In genomic region chr6:148464319-148465010, GRCh38 we compare ENCODE assay signal across 8 cellular contexts.
DNase-seq lines count a peak whose midpoint lies in the region; ATAC-seq and TF ChIP-seq lines count a peak whose summit lies in the region.

No MANE protein-coding gene starts in this region.

- no peak overlapping the region for H3K27ac ChIP-seq in CD4-positive, alpha-beta T cell (ENCODE audit: low read depth, low read length)
- peak overlapping the region in 1 of 4 donors; percentile 47 for H3K27ac ChIP-seq in esophagus muscularis mucosa (replicated peaks in 1 of 4)

- DNase-seq in CD4-positive, alpha-beta T cell: peak in 9 of 10 experiments; percentile 19 to 41 (median 27)
- peak; percentile 27 for DNase-seq in GM19238 (ENCODE audit: insufficient read length, low spot score)
- peak; percentile 79 for DNase-seq in NCI-H82 (lab: John Stamatoyannopoulos, UW)
- DNase-seq in activated CD8-positive, alpha-beta memory T cell treated with anti-CD3 and anti-CD28 coated beads, Interleukin-2, amount 50 U/mL, for 4 hours: peak; percentile 44
- DNase-seq in esophagus muscularis mucosa (ENCODE audit: extremely low spot score): peak; percentile 94
- DNase-seq in natural killer cell: no peak
- DNase-seq in superior temporal gyrus (ENCODE audit: extremely low spot score): peak; percentile 96

- no peak overlapping the region for H3K4me3 Mint-ChIP-seq in CD4-positive, alpha-beta T cell
- H3K4me3 Mint-ChIP-seq in natural killer cell: no peak overlapping the region

- CTCF ChIA-PET in CD4-positive, alpha-beta T cell (lab: Charles Lee): no interaction called here

- intact Hi-C loops in CD4-positive, alpha-beta T cell (cut with DNase I, micrococcal nuclease): loop anchor here (1.0 to 10.0 kb wide), 5 partner anchors 287 to 1608 kb away; no protein-coding TSS in a partner anchor
- intact Hi-C loops in esophagus muscularis mucosa (cut with DNase I): loop anchor here (2.0 to 10.0 kb wide), 5 partner anchors 122 to 960 kb away; partner anchors contain the start of genes SAMD5 and SASH1
- intact Hi-C loops in natural killer cell (cut with micrococcal nuclease): no loop called here

- TF ChIP-seq CTCF in CD4-positive, alpha-beta T cell (IDR thresholded peaks at IDR 0.05): peak; percentile 93
- peak; percentile 96 to 97 (median 96) for TF ChIP-seq CTCF in esophagus muscularis mucosa (IDR thresholded peaks at IDR 0.05)
- peak; percentile 82 for TF ChIP-seq CTCF in natural killer cell (IDR thresholded peaks at IDR 0.05)

- peaks cover 27% of the 10 kb centered on the region for H3K27me3 Mint-ChIP-seq in CD4-positive, alpha-beta T cell
- H3K27me3 Mint-ChIP-seq in natural killer cell (ENCODE audit: low read depth in 2 of 2): peaks cover 18 to 21% of the 10 kb centered on the region in 2 donors

- H3K4me1 ChIP-seq in esophagus muscularis mucosa: peaks cover 32 to 56% (median 53%) of the 10 kb centered on the region in 4 donors

- peak; percentile 49 for ATAC-seq in CD4-positive, alpha-beta T cell (ENCODE audit: poor library complexity)
- peak; percentile 70 for ATAC-seq in HG03520 (IDR thresholded peaks at IDR 0.05; ENCODE audit: unreplicated experiment)
- peak; percentile 50 to 79 (median 63) for ATAC-seq in natural killer cell

- H3K4me3 ChIP-seq in esophagus muscularis mucosa: no peak overlapping the region

- no peaks in the 10 kb centered on the region for H3K9me3 Mint-ChIP-seq in CD4-positive, alpha-beta T cell
- H3K9me3 Mint-ChIP-seq in natural killer cell: no peaks in the 10 kb centered on the region

- H3K9me3 ChIP-seq in CD4-positive, alpha-beta T cell (ENCODE audit: control insufficient read depth, low read length): no peaks in the 10 kb centered on the region
- H3K9me3 ChIP-seq in esophagus muscularis mucosa: no peaks in the 10 kb centered on the region

- H3K4me1 Mint-ChIP-seq in CD4-positive, alpha-beta T cell (ENCODE audit: low read depth): no peaks in the 10 kb centered on the region
- peaks cover 0 to 7% of the 10 kb centered on the region in 2 donors for H3K4me1 Mint-ChIP-seq in natural killer cell

- H3K27me3 ChIP-seq in CD4-positive, alpha-beta T cell (ENCODE audit: control insufficient read depth, insufficient read depth, low read length): peaks cover 5% of the 10 kb centered on the region
- no peaks in the 10 kb centered on the region for H3K27me3 ChIP-seq in esophagus muscularis mucosa

- H3K36me3 ChIP-seq in esophagus muscularis mucosa: peaks cover 0 to 6% (median 0%) of the 10 kb centered on the region in 4 donors

- TF ChIP-seq EP300 in esophagus muscularis mucosa (IDR thresholded peaks at IDR 0.05): no peak

- POLR2A ChIA-PET in CD4-positive, alpha-beta T cell (lab: Charles Lee): no interaction called here

- H3K36me3 Mint-ChIP-seq in CD4-positive, alpha-beta T cell (ENCODE audit: low read depth): no peaks in the 10 kb centered on the region
- no peaks in the 10 kb centered on the region for H3K36me3 Mint-ChIP-seq in natural killer cell

- 37% methylated on average over 5 of the region's 5 CpGs for WGBS in esophagus muscularis mucosa

- no peak for TF ChIP-seq POLR2A in esophagus muscularis mucosa (IDR thresholded peaks at IDR 0.05; ENCODE audit: low read depth)

- H3K27ac Mint-ChIP-seq in CD4-positive, alpha-beta T cell: no peak overlapping the region
- no peak overlapping the region for H3K27ac Mint-ChIP-seq in natural killer cell
